ENCODE assay signal across 27 cellular contexts in genomic region chr1:4495809-4496208, GRCh38.
"Had no signal": no experiment of that assay in that cellular context is flagged by ENCODE, and none has a peak within 500 bp of the region (broad histone marks: within the 10 kb centered on the region; RNA-seq: fewer than 3 reads in every experiment).

No MANE protein-coding gene starts in this region.

- H3K27me3 ChIP-seq: right atrium auricular region, thyroid gland, vagina had no signal

- H3K27ac ChIP-seq: coronary artery, esophagus squamous epithelium, heart right ventricle, left lung, parathyroid adenoma, prostate gland, right atrium auricular region, skin epidermis, thyroid gland, vagina had no signal

- H3K4me1 ChIP-seq: esophagus squamous epithelium, heart right ventricle, left lung, parathyroid adenoma, prostate gland, right atrium auricular region, thyroid gland, vagina had no signal

- H3K27ac Mint-ChIP-seq: mesothelial cell of epicardium; naive B cell; natural killer cell treated with Interleukin-12 subunit alpha and Interleukin-12 subunit beta and Interleukin-15 and Interleukin-18, amount 100 ng/mL, for 72 hours; stimulated activated naive B cell treated with anti-CD40 and anti-IgM and Interleukin-4, amounts not matched to agents 10 μg/mL and 1 μg/mL and 100 μg/mL, for 72 hours; stimulated activated naive CD8-positive, alpha-beta T cell treated with anti-CD3 and anti-CD28 coated beads, Interleukin-15, Interleukin-2, amounts not matched to agents 100 ng/mL and 50 ng/mL, for 24 hours had no signal

- ATAC-seq: heart right ventricle; left cardiac atrium; left lung; mucosa of descending colon; natural killer cell treated with Interleukin-12 subunit alpha and Interleukin-12 subunit beta and Interleukin-15 and Interleukin-18, amount 100 ng/mL, for 72 hours; stimulated activated naive B cell treated with anti-CD40 and anti-IgM and Interleukin-4, amounts not matched to agents 10 μg/mL and 1 μg/mL and 100 μg/mL, for 72 hours had no signal

- DNase-seq: dermis blood vessel endothelial cell; effector memory CD4-positive, alpha-beta T cell; esophagus squamous epithelium; foreskin melanocyte; glutamatergic neuron; heart right ventricle; hippocampal formation; left cardiac atrium; left lung; mesenchymal stem cell; mucosa of descending colon; naive B cell; stimulated activated CD4-positive, alpha-beta T cell treated with anti-CD3 and anti-CD28 coated beads, Interleukin-15, amount 100 ng/mL, for 24 hours; stimulated activated CD4-positive, alpha-beta T cell treated with anti-CD3 and anti-CD28 coated beads, Interleukin-2, amount 100 ng/mL, for 48 hours; stimulated activated naive B cell treated with anti-CD40 and anti-IgM and Interleukin-4, amounts not matched to agents 10 μg/mL and 1 μg/mL and 100 μg/mL, for 72 hours; thyroid gland; trophoblast cell had no signal

- H3K9me3 Mint-ChIP-seq: mesothelial cell of epicardium; natural killer cell treated with Interleukin-12 subunit alpha and Interleukin-12 subunit beta and Interleukin-15 and Interleukin-18, amount 100 ng/mL, for 72 hours; neural crest cell had no signal

- H3K4me3 Mint-ChIP-seq: mesothelial cell of epicardium; naive B cell; natural killer cell treated with Interleukin-12 subunit alpha and Interleukin-12 subunit beta and Interleukin-15 and Interleukin-18, amount 100 ng/mL, for 72 hours; neural crest cell; stimulated activated naive B cell treated with anti-CD40 and anti-IgM and Interleukin-4, amounts not matched to agents 10 μg/mL and 1 μg/mL and 100 μg/mL, for 72 hours; stimulated activated naive CD8-positive, alpha-beta T cell treated with anti-CD3 and anti-CD28 coated beads, Interleukin-15, Interleukin-2, amounts not matched to agents 100 ng/mL and 50 ng/mL, for 24 hours had no signal

- H3K9me3 ChIP-seq: esophagus squamous epithelium, heart right ventricle, left lung, mucosa of descending colon, prostate gland, right atrium auricular region, thyroid gland, vagina had no signal

- H3K4me3 ChIP-seq: coronary artery, esophagus squamous epithelium, heart right ventricle, left lung, mucosa of descending colon, prostate gland, right atrium auricular region, skin epidermis, thyroid gland, vagina had no signal

- H3K36me3 Mint-ChIP-seq: mesothelial cell of epicardium; natural killer cell treated with Interleukin-12 subunit alpha and Interleukin-12 subunit beta and Interleukin-15 and Interleukin-18, amount 100 ng/mL, for 72 hours had no signal

- H3K36me3 ChIP-seq: esophagus squamous epithelium, heart right ventricle, left lung, prostate gland, right atrium auricular region, thyroid gland, vagina had no signal

- H3K4me1 Mint-ChIP-seq: mesothelial cell of epicardium; naive B cell; neural crest cell; stimulated activated naive B cell treated with anti-CD40 and anti-IgM and Interleukin-4, amounts not matched to agents 10 μg/mL and 1 μg/mL and 100 μg/mL, for 72 hours had no signal
